In genomic region chr5:156753846-156754245, GRCh38 we compare ENCODE assay signal across 16 cellular contexts.
DNase-seq lines count a peak whose midpoint lies in the region; ATAC-seq lines count a peak whose summit lies in the region.
"Had no signal": no experiment of that assay in that cellular context is flagged by ENCODE, and none has a peak within 500 bp of the region (broad histone marks: within the 10 kb centered on the region; RNA-seq: fewer than 3 reads in every experiment).

No MANE protein-coding gene starts in this region.

- no peaks in the 10 kb centered on the region for H3K9me3 Mint-ChIP-seq in activated T-cell treated with anti-CD3 and anti-CD28 coated beads, Interleukin-2, amount 50 U/mL, for 4 hours
- no peaks in the 10 kb centered on the region for H3K9me3 Mint-ChIP-seq in T-helper 2 cell treated with Interferon-gamma antibody and Interleukin-4, amounts not matched to agents 5 μg/mL and 100 μg/mL, for 36 hours
- H3K9me3 Mint-ChIP-seq in activated T-helper 17 cell treated with anti-CD3 and anti-CD28 coated beads, Interleukin-2, amount 50 U/mL, for 72 hours, result no peaks in the 10 kb centered on the region
- H3K9me3 Mint-ChIP-seq: CD4-positive, alpha-beta memory T cell had no signal

- DNase-seq in activated T-cell treated with anti-CD3 and anti-CD28 coated beads, Interleukin-2, amount 50 U/mL, for 4 hours, result no peak
- no peak for DNase-seq in activated T-cell treated with anti-CD3 and anti-CD28 coated beads for 4 hours
- DNase-seq in T-helper 2 cell treated with Interferon-gamma antibody and Interleukin-4, amounts not matched to agents 5 μg/mL and 100 μg/mL, for 36 hours (ENCODE audit: low spot score), result no peak
- peak; percentile 5 for DNase-seq in stimulated activated naive CD8-positive, alpha-beta T cell treated with anti-CD3 and anti-CD28 coated beads, Interleukin-15, Interleukin-2, amounts not matched to agents 100 U/mL and 50 U/mL, for 24 hours
- DNase-seq in occipital lobe (lab: John Stamatoyannopoulos, UW), result no peak
- DNase-seq: CD4-positive, alpha-beta memory T cell; DND-41; GDM1; HCEC 1CT; MM.1S; NCI-H1105; NCI-H1694 treated with DMSO at 0.1 percent for 48 hours; PC-3 had no signal

- peaks cover 6% of the 10 kb centered on the region for H3K4me1 Mint-ChIP-seq in activated T-cell treated with anti-CD3 and anti-CD28 coated beads, Interleukin-2, amount 50 U/mL, for 4 hours (ENCODE audit: low read depth)
- H3K4me1 Mint-ChIP-seq in T-helper 2 cell treated with Interferon-gamma antibody and Interleukin-4, amounts not matched to agents 5 μg/mL and 100 μg/mL, for 36 hours (ENCODE audit: low read depth), result peaks cover 11% of the 10 kb centered on the region
- H3K4me1 Mint-ChIP-seq in activated T-helper 17 cell treated with anti-CD3 and anti-CD28 coated beads, Interleukin-2, amount 50 U/mL, for 72 hours, result no peaks in the 10 kb centered on the region

- peak overlapping the region; percentile 56 for H3K27ac Mint-ChIP-seq in T-helper 2 cell treated with Interferon-gamma antibody and Interleukin-4, amounts not matched to agents 5 μg/mL and 100 μg/mL, for 36 hours
- H3K27ac Mint-ChIP-seq in activated T-helper 17 cell treated with anti-CD3 and anti-CD28 coated beads, Interleukin-2, amount 50 U/mL, for 72 hours, result no peak overlapping the region
- H3K27ac Mint-ChIP-seq: B cell had no signal

- H3K27me3 Mint-ChIP-seq in activated T-cell treated with anti-CD3 and anti-CD28 coated beads, Interleukin-2, amount 50 U/mL, for 4 hours (ENCODE audit: low read depth), result no peaks in the 10 kb centered on the region
- no peaks in the 10 kb centered on the region for H3K27me3 Mint-ChIP-seq in T-helper 2 cell treated with Interferon-gamma antibody and Interleukin-4, amounts not matched to agents 5 μg/mL and 100 μg/mL, for 36 hours (ENCODE audit: low read depth)
- no peaks in the 10 kb centered on the region for H3K27me3 Mint-ChIP-seq in activated T-helper 17 cell treated with anti-CD3 and anti-CD28 coated beads, Interleukin-2, amount 50 U/mL, for 72 hours
- H3K27me3 Mint-ChIP-seq: B cell had no signal

- no peak overlapping the region for H3K4me3 Mint-ChIP-seq in activated T-cell treated with anti-CD3 and anti-CD28 coated beads, Interleukin-2, amount 50 U/mL, for 4 hours
- H3K4me3 Mint-ChIP-seq in T-helper 2 cell treated with Interferon-gamma antibody and Interleukin-4, amounts not matched to agents 5 μg/mL and 100 μg/mL, for 36 hours, result peak overlapping the region; percentile 25
- no peak overlapping the region for H3K4me3 Mint-ChIP-seq in activated T-helper 17 cell treated with anti-CD3 and anti-CD28 coated beads, Interleukin-2, amount 50 U/mL, for 72 hours
- H3K4me3 Mint-ChIP-seq: B cell; CD4-positive, alpha-beta memory T cell had no signal

- ATAC-seq in activated T-cell treated with anti-CD3 and anti-CD28 coated beads, Interleukin-2, amount 50 U/mL, for 4 hours, result peak; percentile 63 to 70
- ATAC-seq in activated T-helper 17 cell treated with anti-CD3 and anti-CD28 coated beads, Interleukin-2, amount 50 U/mL, for 72 hours (replicated peaks), result peak; percentile 28
- ATAC-seq in stimulated activated naive CD8-positive, alpha-beta T cell treated with anti-CD3 and anti-CD28 coated beads, Interleukin-15, Interleukin-2, amounts not matched to agents 100 U/mL and 50 U/mL, for 24 hours, result peak; percentile 76
- ATAC-seq in GM21390 (IDR thresholded peaks at IDR 0.05; ENCODE audit: unreplicated experiment), result no peak
- ATAC-seq: PC-3 had no signal

- H3K36me3 Mint-ChIP-seq in activated T-cell treated with anti-CD3 and anti-CD28 coated beads, Interleukin-2, amount 50 U/mL, for 4 hours (ENCODE audit: insufficient read depth), result no peaks in the 10 kb centered on the region
- H3K36me3 Mint-ChIP-seq in T-helper 2 cell treated with Interferon-gamma antibody and Interleukin-4, amounts not matched to agents 5 μg/mL and 100 μg/mL, for 36 hours (ENCODE audit: low read depth), result no peaks in the 10 kb centered on the region
- H3K36me3 Mint-ChIP-seq in activated T-helper 17 cell treated with anti-CD3 and anti-CD28 coated beads, Interleukin-2, amount 50 U/mL, for 72 hours (ENCODE audit: low read depth), result no peaks in the 10 kb centered on the region
- H3K36me3 Mint-ChIP-seq: CD4-positive, alpha-beta memory T cell had no signal
